Comparison of ENCODE assay signal across 8 cellular contexts in genomic region chr1:27435566-27436203, GRCh38. TPM values are rescaled to one million over a fixed set of nuclear protein-coding genes. Genes with fewer than 3 reads are reported as not detected.
A peak's percentile ranks its signal among the peaks of the same experiment; 100 is the strongest.
DNase-seq lines count a peak whose midpoint lies in the region; ATAC-seq and TF ChIP-seq lines count a peak whose summit lies in the region.

No MANE protein-coding gene starts in this region.

- peak overlapping the region; percentile 82 for H3K27ac ChIP-seq in lower lobe of right lung

- H3K36me3 ChIP-seq in lower lobe of right lung: peaks cover 7% of the 10 kb centered on the region

- H3K4me3 ChIP-seq in lower lobe of right lung: peak overlapping the region; percentile 19

- no peaks in the 10 kb centered on the region for H3K27me3 Mint-ChIP-seq in activated CD8-positive, alpha-beta memory T cell treated with anti-CD3 and anti-CD28 coated beads, Interleukin-2, amount 10 ng/mL, durations not matched to agents 7 days and 5 days
- H3K27me3 Mint-ChIP-seq in activated T-cell treated with anti-CD3 and anti-CD28 coated beads, Interleukin-2, amount 50 U/mL, for 72 hours (ENCODE audit: low read depth): no peaks in the 10 kb centered on the region
- no peaks in the 10 kb centered on the region for H3K27me3 Mint-ChIP-seq in type B pancreatic cell

- peaks cover 57% of the 10 kb centered on the region for H3K4me1 Mint-ChIP-seq in activated CD8-positive, alpha-beta memory T cell treated with anti-CD3 and anti-CD28 coated beads, Interleukin-2, amount 10 ng/mL, durations not matched to agents 7 days and 5 days
- peaks cover 75% of the 10 kb centered on the region for H3K4me1 Mint-ChIP-seq in activated T-cell treated with anti-CD3 and anti-CD28 coated beads, Interleukin-2, amount 50 U/mL, for 72 hours (ENCODE audit: low read depth)
- peaks cover 50% of the 10 kb centered on the region for H3K4me1 Mint-ChIP-seq in type B pancreatic cell (ENCODE audit: unreplicated experiment)

- ATAC-seq in activated CD8-positive, alpha-beta memory T cell treated with anti-CD3 and anti-CD28 coated beads, Interleukin-2, amount 10 ng/mL, durations not matched to agents 7 days and 5 days: no peak
- peak in 1 of 2 donors; percentile 41 for ATAC-seq in activated T-cell treated with anti-CD3 and anti-CD28 coated beads, Interleukin-2, amount 50 U/mL, for 72 hours (replicated peaks in 1 of 2)
- ATAC-seq in lower lobe of right lung: peak; percentile 74 to 89

- peak overlapping the region; percentile 5 for H3K4me3 Mint-ChIP-seq in activated CD8-positive, alpha-beta memory T cell treated with anti-CD3 and anti-CD28 coated beads, Interleukin-2, amount 10 ng/mL, durations not matched to agents 7 days and 5 days
- peak overlapping the region; percentile 46 to 64 for H3K4me3 Mint-ChIP-seq in activated T-cell treated with anti-CD3 and anti-CD28 coated beads, Interleukin-2, amount 50 U/mL, for 72 hours
- peak overlapping the region; percentile 31 for H3K4me3 Mint-ChIP-seq in type B pancreatic cell

- no peaks in the 10 kb centered on the region for H3K9me3 ChIP-seq in lower lobe of right lung

- no peak for DNase-seq in activated CD8-positive, alpha-beta memory T cell treated with anti-CD3 and anti-CD28 coated beads, Interleukin-2, amount 10 ng/mL, durations not matched to agents 7 days and 5 days
- DNase-seq in activated CD8-positive, alpha-beta memory T cell treated with anti-CD3 and anti-CD28 coated beads for 24 hours: no peak
- no peak for DNase-seq in activated T-cell treated with anti-CD3 and anti-CD28 coated beads, Interleukin-2, amount 50 U/mL, for 72 hours
- DNase-seq in lower lobe of right lung: no peak
- no peak for DNase-seq in type B pancreatic cell (ENCODE audit: extremely low spot score, unreplicated experiment)
- no peak for DNase-seq in GM10266 (ENCODE audit: extremely low spot score)
- DNase-seq in stimulated activated CD4-positive, alpha-beta T cell treated with anti-CD3 and anti-CD28 coated beads, Interleukin-1b, Interleukin-23, amount 100 ng/mL, for 48 hours: no peak
- no peak for DNase-seq in DMS53 treated with DMSO at 0.1 percent for 48 hours (lab: John Stamatoyannopoulos, UW; ENCODE audit: unreplicated experiment)

- intact Hi-C loops in lower lobe of right lung (cut with DNase I): no loop called here

- CTCF ChIA-PET in activated CD8-positive, alpha-beta memory T cell treated with anti-CD3 and anti-CD28 coated beads, Interleukin-2, amount 10 ng/mL, durations not matched to agents 7 days and 5 days (lab: Charles Lee): interaction anchor here (0.6 to 2.0 kb wide), 7 partner anchors 8 to 203 kb away, joined by 3 to 8 read pairs (median 5); no protein-coding TSS in a partner anchor

- peaks cover 1% of the 10 kb centered on the region for H3K36me3 Mint-ChIP-seq in activated CD8-positive, alpha-beta memory T cell treated with anti-CD3 and anti-CD28 coated beads, Interleukin-2, amount 10 ng/mL, durations not matched to agents 7 days and 5 days
- peaks cover 0 to 8% of the 10 kb centered on the region in 2 donors for H3K36me3 Mint-ChIP-seq in activated T-cell treated with anti-CD3 and anti-CD28 coated beads, Interleukin-2, amount 50 U/mL, for 72 hours (ENCODE audit: insufficient read depth in 2 of 2)
- H3K36me3 Mint-ChIP-seq in type B pancreatic cell: peaks cover 15% of the 10 kb centered on the region

- H3K4me1 ChIP-seq in lower lobe of right lung: peaks cover 86% of the 10 kb centered on the region

- TF ChIP-seq CTCF in lower lobe of right lung (IDR thresholded peaks at IDR 0.05) (no peak), type B pancreatic cell (conservative IDR thresholded peaks at IDR 0.05) (no peak), GM10266 (IDR thresholded peaks at IDR 0.05; ENCODE audit: control insufficient read depth, insufficient read depth, low read depth, missing control alignments) (no peak)

- H3K27me3 ChIP-seq in lower lobe of right lung (ENCODE audit: low read depth): no peaks in the 10 kb centered on the region

- H3K9me3 Mint-ChIP-seq in activated CD8-positive, alpha-beta memory T cell treated with anti-CD3 and anti-CD28 coated beads, Interleukin-2, amount 10 ng/mL, durations not matched to agents 7 days and 5 days (ENCODE audit: low read depth): no peaks in the 10 kb centered on the region
- H3K9me3 Mint-ChIP-seq in activated T-cell treated with anti-CD3 and anti-CD28 coated beads, Interleukin-2, amount 50 U/mL, for 72 hours: peaks cover 0 to 2% of the 10 kb centered on the region in 2 donors
- H3K9me3 Mint-ChIP-seq in type B pancreatic cell: no peaks in the 10 kb centered on the region

- peak overlapping the region; percentile 78 for H3K27ac Mint-ChIP-seq in activated CD8-positive, alpha-beta memory T cell treated with anti-CD3 and anti-CD28 coated beads, Interleukin-2, amount 10 ng/mL, durations not matched to agents 7 days and 5 days
- H3K27ac Mint-ChIP-seq in activated T-cell treated with anti-CD3 and anti-CD28 coated beads, Interleukin-2, amount 50 U/mL, for 72 hours: peak overlapping the region; percentile 96
- peak overlapping the region; percentile 88 for H3K27ac Mint-ChIP-seq in type B pancreatic cell

RNA-seq across cellular contexts. Expression of gene GPR3, which starts 43.3 kb away (rescaled TPM):
- total RNA-seq in activated CD8-positive, alpha-beta memory T cell treated with anti-CD3 and anti-CD28 coated beads, Interleukin-2, amount 10 ng/mL, durations not matched to agents 7 days and 5 days: under 1 TPM; 0.44 to 0.49 TPM
- total RNA-seq in activated T-cell treated with anti-CD3 and anti-CD28 coated beads, Interleukin-2, amount 50 U/mL, for 72 hours: under 1 TPM; 0.81 to 0.91 TPM
- total RNA-seq in lower lobe of right lung (0.18 TPM), type B pancreatic cell (ENCODE audit: low replicate concordance) (1.3 and 1.9 TPM in 2 replicates)

RNA-seq across cellular contexts. Expression of gene CD164L2, which starts 52.6 kb away (rescaled TPM):
- total RNA-seq in activated CD8-positive, alpha-beta memory T cell treated with anti-CD3 and anti-CD28 coated beads, Interleukin-2, amount 10 ng/mL, durations not matched to agents 7 days and 5 days: not detected
- total RNA-seq in activated T-cell treated with anti-CD3 and anti-CD28 coated beads, Interleukin-2, amount 50 U/mL, for 72 hours: not detected
- total RNA-seq in lower lobe of right lung (6.8 TPM), type B pancreatic cell (ENCODE audit: low replicate concordance) (0.41 and 0.76 TPM in 2 replicates)

RNA-seq across cellular contexts. Expression of gene WASF2, which starts 54.3 kb away (rescaled TPM):
- 100 to 1,000 TPM; 113 to 117 TPM for total RNA-seq in activated CD8-positive, alpha-beta memory T cell treated with anti-CD3 and anti-CD28 coated beads, Interleukin-2, amount 10 ng/mL, durations not matched to agents 7 days and 5 days
- total RNA-seq in activated T-cell treated with anti-CD3 and anti-CD28 coated beads, Interleukin-2, amount 50 U/mL, for 72 hours: 100 to 1,000 TPM; 146 to 197 TPM
- total RNA-seq in lower lobe of right lung: 159 TPM
- total RNA-seq in type B pancreatic cell (ENCODE audit: low replicate concordance): 113 and 123 TPM in 2 replicates

Comparison
In these comparisons a context has a peak if more than half of its experiments do, and no peak if none do; other contexts are left out.
1. H3K4me3 Mint-ChIP-seq: peak in every context shown above with its lines; median percentile 55 in activated T-cell treated with anti-CD3 and anti-CD28 coated beads, Interleukin-2, amount 50 U/mL, for 72 hours; 31 in type B pancreatic cell; 5 in activated CD8-positive, alpha-beta memory T cell treated with anti-CD3 and anti-CD28 coated beads, Interleukin-2, amount 10 ng/mL, durations not matched to agents 7 days and 5 days.